In genomic region chr6:152170702-152171667, GRCh38 we compare ENCODE assay signal across 9 cellular contexts.
A peak's percentile ranks its signal among the peaks of the same experiment; 100 is the strongest.
DNase-seq lines count a peak whose midpoint lies in the region; ATAC-seq lines count a peak whose summit lies in the region.
"Had no signal": no experiment of that assay in that cellular context is flagged by ENCODE, and none has a peak within 500 bp of the region (broad histone marks: within the 10 kb centered on the region; RNA-seq: fewer than 3 reads in every experiment).

No MANE protein-coding gene starts in this region.

- H3K36me3 Mint-ChIP-seq in activated T-cell treated with anti-CD3 and anti-CD28 coated beads, Interleukin-2, amount 50 U/mL, for 24 hours (ENCODE audit: low read depth): peaks cover 73% of the 10 kb centered on the region

- WGBS in mesendoderm (ENCODE audit: extremely low coverage, insufficient coverage, low lambda C conversion rate): no CpG with 5 or more reads among the region's 13 CpGs

- H3K56ac ChIP-seq in mesendoderm (ENCODE audit: low read length): no peak overlapping the region

- H3K27ac Mint-ChIP-seq in activated T-cell treated with anti-CD3 and anti-CD28 coated beads, Interleukin-2, amount 50 U/mL, for 24 hours: peak overlapping the region; percentile 94
- H3K27ac Mint-ChIP-seq: nephron had no signal

- H3K4me1 Mint-ChIP-seq in activated T-cell treated with anti-CD3 and anti-CD28 coated beads, Interleukin-2, amount 50 U/mL, for 24 hours (ENCODE audit: low read depth): peaks cover 59% of the 10 kb centered on the region

- peak overlapping the region; percentile 56 for H3K4me3 Mint-ChIP-seq in activated T-cell treated with anti-CD3 and anti-CD28 coated beads, Interleukin-2, amount 50 U/mL, for 24 hours
- H3K4me3 Mint-ChIP-seq: nephron had no signal

- ATAC-seq in GM19452 (IDR thresholded peaks at IDR 0.05; ENCODE audit: unreplicated experiment) (peak; percentile 99), HG03139 (IDR thresholded peaks at IDR 0.05; ENCODE audit: unreplicated experiment) (peak; percentile 91)

- no peaks in the 10 kb centered on the region for H3K79me1 ChIP-seq in mesendoderm (ENCODE audit: low read length)

- no peak overlapping the region for H4K5ac ChIP-seq in mesendoderm (ENCODE audit: low read length)

- H2BK15ac ChIP-seq in mesendoderm (replicated peaks; ENCODE audit: low read depth): no peak overlapping the region

- H3K4me2 ChIP-seq in mesendoderm (ENCODE audit: low read length): no peak overlapping the region

- H2BK5ac ChIP-seq in mesendoderm (ENCODE audit: low read length): no peak overlapping the region

- no peak overlapping the region for H2AK5ac ChIP-seq in mesendoderm (ENCODE audit: low read length)

- no peak overlapping the region for H3K23ac ChIP-seq in mesendoderm (ENCODE audit: low read length)

- no peak overlapping the region for H3K27ac ChIP-seq in mesendoderm (ENCODE audit: low read depth, low read length)

- H3K4me3 ChIP-seq in mesendoderm (ENCODE audit: low read length): no peak overlapping the region

- no peaks in the 10 kb centered on the region for H3K27me3 ChIP-seq in mesendoderm (ENCODE audit: insufficient read depth, low read length, poor library complexity)

- no peak overlapping the region for H2BK120ac ChIP-seq in mesendoderm (ENCODE audit: low read depth, low read length)

- H3K79me2 ChIP-seq in mesendoderm (ENCODE audit: control insufficient read depth, insufficient read depth, low read length): no peaks in the 10 kb centered on the region

- no peak overlapping the region for H3K9ac ChIP-seq in mesendoderm (ENCODE audit: low read length)

- H3K4ac ChIP-seq in mesendoderm (ENCODE audit: low read depth, low read length): no peak overlapping the region

- no peaks in the 10 kb centered on the region for H3K27me3 Mint-ChIP-seq in activated T-cell treated with anti-CD3 and anti-CD28 coated beads, Interleukin-2, amount 50 U/mL, for 24 hours

- no peak overlapping the region for H3K18ac ChIP-seq in mesendoderm (ENCODE audit: low read length)

- peaks cover 5% of the 10 kb centered on the region for H3K9me3 Mint-ChIP-seq in activated T-cell treated with anti-CD3 and anti-CD28 coated beads, Interleukin-2, amount 50 U/mL, for 24 hours
- H3K9me3 Mint-ChIP-seq: nephron had no signal

- H3K4me1 ChIP-seq in mesendoderm (ENCODE audit: control insufficient read depth, low read depth, low read length): peaks cover 4% of the 10 kb centered on the region

- peak; percentile 62 for DNase-seq in activated T-cell treated with anti-CD3 and anti-CD28 coated beads, Interleukin-2, amount 50 U/mL, for 24 hours
- DNase-seq in mesendoderm (peak; percentile 18), NCI-H2081 (lab: John Stamatoyannopoulos, UW) (no peak), SIG-M5 (lab: John Stamatoyannopoulos, UW) (no peak), AML-193 (lab: John Stamatoyannopoulos, UW) (no peak), AG08395 (ENCODE audit: low spot score) (no peak)

- no peak overlapping the region for H4K8ac ChIP-seq in mesendoderm (ENCODE audit: low read depth, low read length)

- H3K36me3 ChIP-seq in mesendoderm (ENCODE audit: control insufficient read depth, insufficient read depth, low read length): no peaks in the 10 kb centered on the region

Comparison
In these comparisons a context has a peak if more than half of its experiments do, and no peak if none do; other contexts are left out.
1. DNase-seq: peak in activated T-cell treated with anti-CD3 and anti-CD28 coated beads, Interleukin-2, amount 50 U/mL, for 24 hours (single experiment) and mesendoderm (single experiment); none in NCI-H2081 (0 of 2), SIG-M5 (single experiment), AML-193 (0 of 2) and AG08395 (single experiment).